33 cellular contexts compared by ENCODE assay signal in genomic region chr6:10545482-10545881, GRCh38. TPM values are rescaled to one million over a fixed set of nuclear protein-coding genes. Genes with fewer than 3 reads are reported as not detected.
DNase-seq lines count a peak whose midpoint lies in the region; ATAC-seq, FAIRE-seq and TF ChIP-seq lines count a peak whose summit lies in the region.
"Had no signal": no experiment of that assay in that cellular context is flagged by ENCODE, and none has a peak within 500 bp of the region (broad histone marks: within the 10 kb centered on the region; RNA-seq: fewer than 3 reads in every experiment).

No MANE protein-coding gene starts in this region.

- no peaks in the 10 kb centered on the region for H3K27me3 Mint-ChIP-seq in nephron (ENCODE audit: low read depth)
- H3K27me3 Mint-ChIP-seq in natural killer cell (ENCODE audit: low read depth in 2 of 2), result peaks cover 4 to 10% of the 10 kb centered on the region in 2 donors
- H3K27me3 Mint-ChIP-seq: activated CD8-positive, alpha-beta T cell treated with anti-CD3 and anti-CD28 coated beads for 36 hours had no signal

- BruUV-seq in HepG2 (replicated peaks; lab: Mats Ljungman, UMichigan), result no TSS peak

- CTCF ChIA-PET in HepG2 (lab: Yijun Ruan, JAX; ENCODE audit: low intra/inter-chr PET ratio, low total read pairs), result no interaction called here
- CTCF ChIA-PET in H1 (lab: Charles Lee; ENCODE audit: partially characterized antibody), result interaction anchor here (0.7 to 2.3 kb wide), 10 partner anchors 9 to 149 kb away, joined by 3 to 9 read pairs (median 4); partner anchors contain the start of gene C6orf52

- in situ Hi-C loops in HepG2 (cut with HindIII; ENCODE audit: extremely low pct_ligation_motif_present, low pct_unique_long_range_greater_than_20kb), result no loop called here

- ATAC-seq in HepG2 (no peak; the same call in 2 of the 3 replicates), right lobe of liver (no peak), aorta (ENCODE audit: low FRiP score) (no peak), natural killer cell (no peak), GM19452 (IDR thresholded peaks at IDR 0.05; ENCODE audit: unreplicated experiment) (no peak)
- ATAC-seq: activated CD8-positive, alpha-beta T cell treated with anti-CD3 and anti-CD28 coated beads for 36 hours; left ventricle myocardium superior; natural killer cell treated with Interleukin-12 subunit alpha and Interleukin-12 subunit beta and Interleukin-15 and Interleukin-18, amount 100 ng/mL, for 72 hours had no signal

- TF ChIP-seq CTCF in HepG2 (CRISPR knock-in tag; IDR thresholded peaks at IDR 0.05) (no peak), right lobe of liver (IDR thresholded peaks at IDR 0.05) (no peak), H1 (IDR thresholded peaks at IDR 0.05; ENCODE audit: control extremely low read depth in 1 of 3, insufficient read depth in 1 of 3, low read depth in 1 of 3, low read length in 3 of 3) (no peak), nephron (IDR thresholded peaks at IDR 0.05; ENCODE audit: unreplicated experiment in 3 of 3) (no peak), natural killer cell (IDR thresholded peaks at IDR 0.05) (no peak)

- H3K4ac ChIP-seq in H1 (replicated peaks; ENCODE audit: insufficient read length, low read depth, low read length), result no peak overlapping the region

- H4K91ac ChIP-seq in H1 (replicated peaks; ENCODE audit: insufficient read length, low read length), result no peak overlapping the region

- H3K36me3 ChIP-seq in HepG2 (replicated peaks in 1 of 2; ENCODE audit: control insufficient read depth in 1 of 2, insufficient read depth in 2 of 2, low read length in 2 of 2), result no peaks in the 10 kb centered on the region; a peak in 1 of 5 replicates
- no peaks in the 10 kb centered on the region for H3K36me3 ChIP-seq in right lobe of liver
- no peaks in the 10 kb centered on the region for H3K36me3 ChIP-seq in H1 (ENCODE audit: control insufficient read depth in 2 of 4, insufficient read depth in 4 of 4, low read length in 3 of 4)
- no peaks in the 10 kb centered on the region for H3K36me3 ChIP-seq in aorta (ENCODE audit: control insufficient read depth in 1 of 2, insufficient read depth in 2 of 2, low read length in 1 of 2)
- H3K36me3 ChIP-seq: HAP-1, right atrium auricular region, vagina had no signal

- H3K79me1 ChIP-seq in H1 (ENCODE audit: low read depth, low read length), result no peaks in the 10 kb centered on the region

- no peak for TF ChIP-seq RAD21 in HepG2 (CRISPR knock-in tag; IDR thresholded peaks at IDR 0.05)
- no peak for TF ChIP-seq RAD21 in H1 (IDR thresholded peaks at IDR 0.05 in 1 of 2, conservative IDR thresholded peaks at IDR 0.05 in 1 of 2; ENCODE audit: low read depth in 2 of 2, low read length in 2 of 2)

- no peak overlapping the region for H3K23ac ChIP-seq in H1 (ENCODE audit: insufficient read length)

- no peak overlapping the region for H3K56ac ChIP-seq in H1 (replicated peaks; ENCODE audit: insufficient read length, low read depth, low read length)

- peaks cover 12% of the 10 kb centered on the region for H3K4me1 ChIP-seq in HepG2 (ENCODE audit: insufficient read depth, low read length)
- H3K4me1 ChIP-seq in right lobe of liver, result no peaks in the 10 kb centered on the region
- H3K4me1 ChIP-seq in H1 (replicated peaks in 1 of 4; ENCODE audit: control insufficient read depth in 3 of 4, insufficient read depth in 4 of 4, low read length in 3 of 4), result peaks cover 0 to 5% (median 2%) of the 10 kb centered on the region in 4 experiments; a peak in 3 of 7 replicates
- H3K4me1 ChIP-seq in aorta (ENCODE audit: control insufficient read depth in 1 of 2, insufficient read depth in 2 of 2, low read length in 2 of 2), result peaks cover 6 to 7% of the 10 kb centered on the region in 2 donors
- H3K4me1 ChIP-seq: parathyroid adenoma, right atrium auricular region, testis, vagina had no signal

- H3K27ac ChIP-seq in HepG2 (ENCODE audit: extremely low read length, insufficient read depth, low read length), result no peak overlapping the region
- no peak overlapping the region for H3K27ac ChIP-seq in right lobe of liver
- no peak overlapping the region for H3K27ac ChIP-seq in H1 (ENCODE audit: low read depth, low read length)
- peak overlapping the region; percentile 49 to 99 for H3K27ac ChIP-seq in aorta (ENCODE audit: low read depth in 1 of 2, low read length in 2 of 2)
- H3K27ac ChIP-seq: HL-60, parathyroid adenoma, right atrium auricular region, testis, vagina had no signal

- no peak overlapping the region for H4K5ac ChIP-seq in H1 (ENCODE audit: insufficient read length, low read depth, low read length)

- H3K18ac ChIP-seq in H1 (ENCODE audit: extremely low read depth, low read length), result no peak overlapping the region

- no peaks in the 10 kb centered on the region for H3K9me3 Mint-ChIP-seq in nephron
- H3K9me3 Mint-ChIP-seq in natural killer cell, result no peaks in the 10 kb centered on the region
- H3K9me3 Mint-ChIP-seq: activated CD8-positive, alpha-beta T cell treated with anti-CD3 and anti-CD28 coated beads for 36 hours; natural killer cell treated with Interleukin-12 subunit alpha and Interleukin-12 subunit beta and Interleukin-15 and Interleukin-18, amount 100 ng/mL, for 72 hours; T-helper 2 cell treated with Interferon-gamma antibody and Interleukin-4, amounts not matched to agents 5 μg/mL and 100 μg/mL, for 36 hours had no signal

- peaks cover 9% of the 10 kb centered on the region for H3K36me3 Mint-ChIP-seq in nephron (ENCODE audit: low read depth)
- no peaks in the 10 kb centered on the region for H3K36me3 Mint-ChIP-seq in natural killer cell
- H3K36me3 Mint-ChIP-seq: natural killer cell treated with Interleukin-12 subunit alpha and Interleukin-12 subunit beta and Interleukin-15 and Interleukin-18, amount 100 ng/mL, for 72 hours had no signal

- POLR2A ChIA-PET in HepG2 (lab: Yijun Ruan, JAX) (interaction anchor here (0.9 kb wide), 1 partner anchor 16 kb away, joined by 3 read pairs; no protein-coding TSS in a partner anchor), H1 (lab: Charles Lee; ENCODE audit: partially characterized antibody) (interaction anchor here (0.9 to 1.9 kb wide), 3 partner anchors 10 to 51 kb away, joined by 3 to 18 read pairs (median 4); no protein-coding TSS in a partner anchor)

- no peak overlapping the region for H2BK5ac ChIP-seq in H1 (ENCODE audit: low read depth, low read length)

- H3K27ac Mint-ChIP-seq in nephron (peak overlapping the region in 2 of 3 experiments; percentile 26 to 64), natural killer cell (no peak overlapping the region)
- H3K27ac Mint-ChIP-seq: activated CD8-positive, alpha-beta T cell treated with anti-CD3 and anti-CD28 coated beads for 36 hours; natural killer cell treated with Interleukin-12 subunit alpha and Interleukin-12 subunit beta and Interleukin-15 and Interleukin-18, amount 100 ng/mL, for 72 hours; T-helper 2 cell treated with Interferon-gamma antibody and Interleukin-4, amounts not matched to agents 5 μg/mL and 100 μg/mL, for 36 hours had no signal

- FAIRE-seq in HepG2 (lab: Jason Lieb, UNC), result no peak
- no peak for FAIRE-seq in H1 (lab: Jason Lieb, UNC)
- FAIRE-seq: colon, RCC 7860 had no signal

- H3K4me2 ChIP-seq in HepG2 (ENCODE audit: low read depth, low read length) (no peak overlapping the region), H1 (ENCODE audit: insufficient read depth in 1 of 2, low read depth in 2 of 2, low read length in 2 of 2) (no peak overlapping the region)

- H3K4me3 ChIP-seq in HepG2 (replicated peaks in 1 of 3; ENCODE audit: insufficient read depth in 1 of 3, low read depth in 2 of 3, low read length in 3 of 3) (no peak overlapping the region), right lobe of liver (no peak overlapping the region), H1 (ENCODE audit: extremely low read depth in 1 of 4, insufficient read depth in 2 of 4, low read depth in 3 of 4, low read length in 4 of 4) (no peak overlapping the region), aorta (ENCODE audit: low read length in 2 of 2) (peak overlapping the region in 1 of 2 donors; percentile 24)
- H3K4me3 ChIP-seq: HAP-1, right atrium auricular region, testis, vagina had no signal

- intact Hi-C loops in HepG2 (cut with micrococcal nuclease; ENCODE audit: unreplicated experiment) (no loop called here), right lobe of liver (cut with DNase I) (no loop called here), aorta (cut with DNase I) (no loop called here), natural killer cell (cut with micrococcal nuclease) (no loop called here)

- H4K20me1 ChIP-seq in HepG2 (ENCODE audit: insufficient read depth, low read length) (no peaks in the 10 kb centered on the region), H1 (replicated peaks in 1 of 2; ENCODE audit: control insufficient read depth in 1 of 2, insufficient read depth in 2 of 2, low read length in 2 of 2) (no peaks in the 10 kb centered on the region)

- H3K79me2 ChIP-seq in HepG2 (ENCODE audit: insufficient read depth, low read length) (peaks cover 14% of the 10 kb centered on the region), H1 (ENCODE audit: control insufficient read depth in 1 of 2, insufficient read depth in 2 of 2, low read length in 2 of 2) (no peaks in the 10 kb centered on the region)
- H3K79me2 ChIP-seq: parathyroid adenoma had no signal

- no peak for TF ChIP-seq POLR2A in HepG2 (IDR thresholded peaks at IDR 0.05; ENCODE audit: insufficient read depth in 1 of 2, low read depth in 2 of 2, low read length in 2 of 2)
- TF ChIP-seq POLR2A in right lobe of liver (IDR thresholded peaks at IDR 0.05), result no peak
- no peak for TF ChIP-seq POLR2A in H1 (IDR thresholded peaks at IDR 0.05; ENCODE audit: control extremely low read depth in 1 of 2, low read depth in 2 of 2, low read length in 2 of 2)

- H3K27me3 ChIP-seq in HepG2 (ENCODE audit: control insufficient read depth in 1 of 2, insufficient read depth in 2 of 2, low read length in 2 of 2), result no peaks in the 10 kb centered on the region
- H3K27me3 ChIP-seq in right lobe of liver, result no peaks in the 10 kb centered on the region
- no peaks in the 10 kb centered on the region for H3K27me3 ChIP-seq in H1 (replicated peaks in 1 of 4; ENCODE audit: control insufficient read depth in 3 of 4, extremely low read depth in 1 of 4, insufficient read depth in 3 of 4, low read length in 3 of 4)
- H3K27me3 ChIP-seq in aorta (ENCODE audit: control insufficient read depth in 1 of 2, insufficient read depth in 2 of 2, low read length in 1 of 2), result no peaks in the 10 kb centered on the region
- H3K27me3 ChIP-seq: right atrium auricular region, testis, vagina had no signal

- no peak overlapping the region for H2AK5ac ChIP-seq in H1 (ENCODE audit: low read depth, low read length)

- TF ChIP-seq EP300 in HepG2 (IDR thresholded peaks at IDR 0.05; ENCODE audit: low read depth in 2 of 2, low read length in 2 of 2) (no peak), HepG2 (CRISPR knock-in tag; IDR thresholded peaks at IDR 0.05; ENCODE audit: borderline replicate concordance) (no peak), H1 (IDR thresholded peaks at IDR 0.05; ENCODE audit: borderline replicate concordance in 1 of 2, low read depth in 2 of 2, low read length in 2 of 2) (no peak)

- no peak overlapping the region for H4K8ac ChIP-seq in H1 (ENCODE audit: extremely low read depth, insufficient read depth, low read length)

- no peak overlapping the region for H3K14ac ChIP-seq in H1 (ENCODE audit: insufficient read length)

- no peak overlapping the region for H2AFZ ChIP-seq in HepG2 (ENCODE audit: low read length)
- peak overlapping the region; percentile 45; the same call in 1 of the 2 replicates for H2AFZ ChIP-seq in H1 (ENCODE audit: low read length)
- H2AFZ ChIP-seq: parathyroid adenoma had no signal

- H3K9me3 ChIP-seq in HepG2 (ENCODE audit: low read length), result no peaks in the 10 kb centered on the region
- no peaks in the 10 kb centered on the region for H3K9me3 ChIP-seq in right lobe of liver
- no peaks in the 10 kb centered on the region for H3K9me3 ChIP-seq in H1 (ENCODE audit: insufficient read depth in 2 of 2, low read depth in 1 of 2, low read length in 1 of 2)
- H3K9me3 ChIP-seq in aorta (ENCODE audit: control insufficient read depth, low read length), result no peaks in the 10 kb centered on the region
- H3K9me3 ChIP-seq: HAP-1, right atrium auricular region, testis, vagina had no signal

- no peak overlapping the region for H2BK120ac ChIP-seq in H1 (replicated peaks; ENCODE audit: low read depth, low read length)

- no peak overlapping the region for H2BK15ac ChIP-seq in H1 (ENCODE audit: low read length)

- H2BK20ac ChIP-seq in H1 (ENCODE audit: low read length), result no peak overlapping the region

- H3K4me3 Mint-ChIP-seq in nephron, result no peak overlapping the region
- no peak overlapping the region for H3K4me3 Mint-ChIP-seq in natural killer cell
- H3K4me3 Mint-ChIP-seq: activated CD8-positive, alpha-beta T cell treated with anti-CD3 and anti-CD28 coated beads for 36 hours; natural killer cell treated with Interleukin-12 subunit alpha and Interleukin-12 subunit beta and Interleukin-15 and Interleukin-18, amount 100 ng/mL, for 72 hours; T-helper 2 cell treated with Interferon-gamma antibody and Interleukin-4, amounts not matched to agents 5 μg/mL and 100 μg/mL, for 36 hours had no signal

- peaks cover 2% of the 10 kb centered on the region; the same call in 1 of the 2 replicates for H3K23me2 ChIP-seq in H1 (ENCODE audit: low read depth, low read length)

- H3K4me1 Mint-ChIP-seq in nephron (peaks cover 7% of the 10 kb centered on the region), natural killer cell (no peaks in the 10 kb centered on the region)

- H2BK12ac ChIP-seq in H1 (ENCODE audit: low read depth, low read length), result 0 out of 2 replicates have a peak overlapping the region, but pooled peaks have one; percentile 13

- H3K9ac ChIP-seq in HepG2 (ENCODE audit: insufficient read depth, low read depth, low read length) (no peak overlapping the region), H1 (replicated peaks in 1 of 4; ENCODE audit: extremely low read depth in 1 of 4, low read depth in 3 of 4, low read length in 3 of 4) (no peak overlapping the region)
- H3K9ac ChIP-seq: parathyroid adenoma had no signal

- WGBS in HepG2 (ENCODE audit: low lambda C conversion rate), result 85% methylated on average over 4 of the region's 4 CpGs
- 48% methylated on average over 4 of the region's 4 CpGs for WGBS in right lobe of liver (ENCODE audit: insufficient coverage, low coverage, low lambda C conversion rate, missing lambda C conversion rate)
- 94% methylated on average over 4 of the region's 4 CpGs; no CpG with 5 or more reads in 1 of the 2 experiments for WGBS in H1 (ENCODE audit: extremely low coverage in 1 of 2, insufficient coverage in 1 of 2, insufficient read length in 1 of 2, insufficient replicate concordance in 2 of 2, low coverage in 1 of 2, low lambda C conversion rate in 2 of 2, missing lambda C conversion rate in 1 of 2), 2 experiments
- 8 to 13% methylated on average over 4 of the region's 4 CpGs for WGBS in aorta, 2 donors

- DNase-seq in HepG2 (ENCODE audit: low spot score), result no peak
- no peak for DNase-seq in right lobe of liver
- DNase-seq in H1 (ENCODE audit: low read depth in 1 of 2, low spot score in 2 of 2), result no peak
- no peak for DNase-seq in aorta
- DNase-seq in natural killer cell, result no peak
- no peak for DNase-seq in activated CD4-positive, alpha-beta T cell treated with anti-CD3 and anti-CD28 coated beads, Interleukin-2, amount 50 U/mL, for 4 hours
- DNase-seq: activated CD8-positive, alpha-beta T cell treated with anti-CD3 and anti-CD28 coated beads for 36 hours; activated naive CD4-positive, alpha-beta T cell treated with anti-CD3 and anti-CD28 coated beads, Interleukin-2, amount 50 U/mL, for 16 hours; Calu3; DMS79; GF-D8; islet precursor cell; Kasumi-1; left ventricle myocardium superior; midbrain; NCI-H1436; NCI-H2107; NCI-H748 treated with DMSO at 0.1 percent for 48 hours; SHP77 treated with DMSO at 0.1 percent for 48 hours; stimulated activated CD4-positive, alpha-beta T cell treated with anti-CD3 and anti-CD28 coated beads, Interleukin-1b, Interleukin-23, amount 100 ng/mL, for 48 hours; stimulated activated naive CD4-positive, alpha-beta T cell treated with Interleukin-2 at 50 U/mL for 16 hours; testis had no signal

RNA-seq across cellular contexts. Expression of gene GCNT2, which starts 24.3 kb away (rescaled TPM):
- total RNA-seq in HepG2 (2016; rRNA removed; fragmentation: Illumina TruSeq; extraction: Trizol) (25.1 and 31.9 TPM in 2 replicates), right lobe of liver (10 to 100 TPM in 2 of 6 experiments, 1 to 10 TPM in 4; 6.6 to 10.5 (median 9.3) TPM), aorta (10 to 100 TPM; 14.6 to 18.6 TPM), natural killer cell (1 to 10 TPM in 1 of 3 donors, under 1 TPM in 2; 0.79 to 4.7 (median 0.80) TPM)
- total RNA-seq in HepG2 (2016; cell fraction: cytosol; rRNA removed; fragmentation: Illumina TruSeq; extraction: Trizol; ENCODE audit: low read depth), result 3.4 and 3.6 TPM in 2 replicates
- total RNA-seq in HepG2 (2016; cell fraction: insoluble cytoplasmic fraction; rRNA removed; fragmentation: Illumina TruSeq; extraction: Trizol), result 27.9 and 31.1 TPM in 2 replicates
- 14.4 and 15.6 TPM in 2 replicates for total RNA-seq in HepG2 (2016; cell fraction: membrane; rRNA removed; fragmentation: Illumina TruSeq; extraction: Trizol)
- 41.4 and 42.7 TPM in 2 replicates for total RNA-seq in HepG2 (2016; cell fraction: nucleus; rRNA removed; fragmentation: Illumina TruSeq; extraction: Trizol)
- polyA plus RNA-seq in HepG2 (2011; rRNA removed) (9.7 and 11.8 TPM in 2 replicates), H1 (2011; rRNA removed) (14.4 and 19.3 TPM in 2 replicates), aorta (1 to 10 TPM; 3.4 to 3.9 TPM)
- polyA plus RNA-seq in HepG2 (2011; cell fraction: cytosol; rRNA removed), result 7.1 and 9.4 TPM in 2 replicates
- polyA plus RNA-seq in HepG2 (2011; cell fraction: nucleus; rRNA removed), result 4.6 and 5.1 TPM in 2 replicates
- polyA plus RNA-seq in HepG2 (2012), result 13.4 and 15.6 TPM in 2 replicates
- polyA plus RNA-seq in HepG2 (2016; cell fraction: cytosol; fragmentation: Illumina TruSeq; extraction: Trizol; ENCODE audit: low read depth), result 1.1 and 1.4 TPM in 2 replicates
- 14.2 and 17.2 TPM in 2 replicates for polyA plus RNA-seq in HepG2 (2016; cell fraction: insoluble cytoplasmic fraction; fragmentation: Illumina TruSeq; extraction: Trizol; ENCODE audit: low read depth)
- 5.6 and 6.3 TPM in 2 replicates for polyA plus RNA-seq in HepG2 (2016; cell fraction: membrane; fragmentation: Illumina TruSeq; extraction: Trizol; ENCODE audit: low read depth)
- polyA plus RNA-seq in HepG2 (2016; cell fraction: nucleus; fragmentation: Illumina TruSeq; extraction: Trizol; ENCODE audit: insufficient read depth, low read depth), result 22.6 and 25.7 TPM in 2 replicates
- 10.4 and 10.7 TPM in 2 replicates for polyA minus RNA-seq in HepG2 (2011; rRNA and poly(A)+ RNA removed; ENCODE audit: low replicate concordance)
- 12.4 and 12.9 TPM in 2 replicates for polyA minus RNA-seq in HepG2 (2011; cell fraction: cytosol; rRNA and poly(A)+ RNA removed)
- polyA minus RNA-seq in HepG2 (2011; cell fraction: nucleus; rRNA and poly(A)+ RNA removed), result 21.4 and 26.1 TPM in 2 replicates
- total RNA-seq in H1 (2021; fragmentation: NEBNext Ultra II Directional; extraction: Animal tissue kit (Norgen Biotek cat#: 25700)), result 52.5 and 54.3 TPM in 2 replicates
- polyA plus RNA-seq in H1 (2011; cell fraction: cytosol; rRNA removed), result 23.1 TPM
- 17.0 TPM for polyA plus RNA-seq in H1 (2011; cell fraction: nucleus; rRNA removed)
- polyA plus RNA-seq in H1 (2012, experiment 1 of 2), result 24.0 to 35.0 TPM (median 27.9 TPM) in 4 replicates
- 3.7 TPM for polyA plus RNA-seq in H1 (2012, experiment 2 of 2)
- polyA plus RNA-seq in H1 (2013, experiment 1 of 2), result 38.9 TPM
- 43.7 TPM for polyA plus RNA-seq in H1 (2013, experiment 2 of 2)
- 77.9 and 94.2 TPM in 2 replicates for polyA minus RNA-seq in H1 (2011; rRNA and poly(A)+ RNA removed)
- polyA minus RNA-seq in H1 (2011; cell fraction: cytosol; rRNA and poly(A)+ RNA removed), result 36.0 TPM
- polyA minus RNA-seq in H1 (2011; cell fraction: nucleus; rRNA and poly(A)+ RNA removed), result 104 TPM

Comparison
In these comparisons a context has a peak if more than half of its experiments do, and no peak if none do; other contexts are left out.
1. H3K27ac ChIP-seq: peak in aorta (2 of 2); none in HepG2 (single experiment), right lobe of liver (0 of 3) and H1 (single experiment).
2. H3K27ac Mint-ChIP-seq: peak in nephron (2 of 3); none in natural killer cell (0 of 2).